In genomic region chr7:148932-149855, GRCh38 we compare ENCODE assay signal across 1 cellular context.
A peak's percentile ranks its signal among the peaks of the same experiment; 100 is the strongest.
TF ChIP-seq lines count a peak whose summit lies in the region.

No MANE protein-coding gene starts in this region.

TF ChIP-seq in WTC11, 78 proteins besides CTCF, POLR2A, EP300 and RAD21 (continued from another document):
- TF ChIP-seq ARID4B (CRISPR knock-in tag; IDR thresholded peaks at IDR 0.05; ENCODE audit: borderline replicate concordance) (no peak; the same call in 1 of the 2 replicates), FOXJ3 (CRISPR knock-in tag; IDR thresholded peaks at IDR 0.05; ENCODE audit: borderline replicate concordance) (no peak), CREM (CRISPR knock-in tag; IDR thresholded peaks at IDR 0.05) (0 out of 2 replicates have a peak, but pooled peaks have one; percentile 21), USF1 (CRISPR knock-in tag; IDR thresholded peaks at IDR 0.05) (peak; percentile 81)
